ENCODE assay signal across 1 cellular context in genomic region chr1:230753191-230753585, GRCh38.
TF ChIP-seq lines count a peak whose summit lies in the region.

No MANE protein-coding gene starts in this region.

TF ChIP-seq in K562, 482 proteins besides CTCF, POLR2A, EP300 and RAD21:
- no peak for TF ChIP-seq HNRNPL (IDR thresholded peaks at IDR 0.05; ENCODE audit: low read depth, low read length)
- no peak for TF ChIP-seq RBM14 (IDR thresholded peaks at IDR 0.05; ENCODE audit: borderline replicate concordance, insufficient read depth, low read depth, low read length)
- TF ChIP-seq ZBTB34 (CRISPR knock-in tag; IDR thresholded peaks at IDR 0.05), result no peak
- TF ChIP-seq FOXA3 (CRISPR knock-in tag; conservative IDR thresholded peaks at IDR 0.05 in 1 of 2, IDR thresholded peaks at IDR 0.05 in 1 of 2), result no peak
- no peak for TF ChIP-seq PHB (CRISPR knock-in tag; IDR thresholded peaks at IDR 0.05)
- TF ChIP-seq NBN (IDR thresholded peaks at IDR 0.05; ENCODE audit: low read depth), result no peak
- no peak for TF ChIP-seq ZNF699 (CRISPR knock-in tag; IDR thresholded peaks at IDR 0.05; ENCODE audit: insufficient replicate concordance)
- no peak for TF ChIP-seq TAF9B (IDR thresholded peaks at IDR 0.05; ENCODE audit: partially characterized antibody)
- no peak for TF ChIP-seq ELK1 (CRISPR knock-in tag; IDR thresholded peaks at IDR 0.05)
- TF ChIP-seq TAF15 (IDR thresholded peaks at IDR 0.05; ENCODE audit: low read depth, low read length), result no peak
- no peak for TF ChIP-seq ZNF780A (CRISPR knock-in tag; IDR thresholded peaks at IDR 0.05)
- no peak for TF ChIP-seq CREM (IDR thresholded peaks at IDR 0.05; ENCODE audit: low read depth)
- no peak for TF ChIP-seq PRDM10 (IDR thresholded peaks at IDR 0.05; ENCODE audit: partially characterized antibody)
- TF ChIP-seq ETS1 (conservative IDR thresholded peaks at IDR 0.05; ENCODE audit: control insufficient read depth, low read depth, low read length), result no peak
- TF ChIP-seq CHCHD3 (CRISPR knock-in tag; IDR thresholded peaks at IDR 0.05), result no peak
